8 cellular contexts compared by ENCODE assay signal in the genomic region with DNA sequence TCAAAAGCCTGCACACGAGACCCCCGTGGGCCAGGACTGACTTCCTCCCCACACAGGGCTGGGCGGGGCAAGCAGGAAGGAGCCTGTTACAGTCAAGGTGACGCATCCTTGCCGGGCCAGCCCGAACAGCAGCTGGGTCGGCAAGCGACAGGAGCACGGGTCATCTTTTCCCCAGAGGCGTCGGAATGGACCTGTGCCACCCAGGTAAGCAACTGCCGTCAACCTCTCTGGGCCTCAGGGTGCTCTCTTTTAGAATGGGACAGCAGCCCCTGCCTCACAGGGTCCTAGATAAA. TPM values are rescaled to one million over a fixed set of nuclear protein-coding genes. Genes with fewer than 3 reads are reported as not detected.
DNase-seq lines count a peak whose midpoint lies in the region; ATAC-seq lines count a peak whose summit lies in the region.

A gene with protein sequence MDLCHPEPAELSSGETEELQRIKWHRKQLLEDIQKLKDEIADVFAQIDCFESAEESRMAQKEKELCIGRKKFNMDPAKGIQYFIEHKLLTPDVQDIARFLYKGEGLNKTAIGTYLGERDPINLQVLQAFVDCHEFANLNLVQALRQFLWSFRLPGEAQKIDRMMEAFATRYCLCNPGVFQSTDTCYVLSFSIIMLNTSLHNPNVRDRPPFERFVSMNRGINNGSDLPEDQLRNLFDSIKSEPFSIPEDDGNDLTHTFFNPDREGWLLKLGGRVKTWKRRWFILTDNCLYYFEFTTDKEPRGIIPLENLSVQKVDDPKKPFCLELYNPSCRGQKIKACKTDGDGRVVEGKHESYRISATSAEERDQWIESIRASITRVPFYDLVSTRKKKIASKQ (plus strand): TSS at position 124 of the 293 bp plus-strand sequence. CDS start 62 bp downstream, at position 186.

- H3K36me3 Mint-ChIP-seq in stimulated activated memory B cell treated with anti-CD40 and anti-IgM and Interleukin-4, amounts not matched to agents 10 μg/mL and 1 μg/mL and 100 μg/mL, for 72 hours: peaks cover 15% of the 10 kb centered on the region

- no peaks in the 10 kb centered on the region for H3K27me3 Mint-ChIP-seq in stimulated activated memory B cell treated with anti-CD40 and anti-IgM and Interleukin-4, amounts not matched to agents 10 μg/mL and 1 μg/mL and 100 μg/mL, for 72 hours

- ATAC-seq in GM19025 (IDR thresholded peaks at IDR 0.05; ENCODE audit: low read depth, unreplicated experiment) (peak; percentile 64), HG02981 (IDR thresholded peaks at IDR 0.05; ENCODE audit: unreplicated experiment) (no peak), HG03196 (IDR thresholded peaks at IDR 0.05; ENCODE audit: unreplicated experiment) (no peak)
- peak; percentile 80 for ATAC-seq in stimulated activated memory B cell treated with anti-CD40 and anti-IgM and Interleukin-4, amounts not matched to agents 10 μg/mL and 1 μg/mL and 100 μg/mL, for 72 hours

- peak within 1 kb of the TSS; percentile 93 for H3K27ac Mint-ChIP-seq in stimulated activated memory B cell treated with anti-CD40 and anti-IgM and Interleukin-4, amounts not matched to agents 10 μg/mL and 1 μg/mL and 100 μg/mL, for 72 hours

- DNase-seq in RPMI8226 (peak; percentile 80), lung microvascular endothelial cell (ENCODE audit: low read depth in 2 of 2) (peak; percentile 55 to 60), NCI-H524 (lab: John Stamatoyannopoulos, UW) (no peak)
- peak; percentile 17 to 74 (median 48) for DNase-seq in activated naive CD4-positive, alpha-beta T cell (lab: John Stamatoyannopoulos, UW)

- peak within 1 kb of the TSS; percentile 86 for H3K4me3 Mint-ChIP-seq in stimulated activated memory B cell treated with anti-CD40 and anti-IgM and Interleukin-4, amounts not matched to agents 10 μg/mL and 1 μg/mL and 100 μg/mL, for 72 hours

- peaks cover 65% of the 10 kb centered on the region for H3K4me1 Mint-ChIP-seq in stimulated activated memory B cell treated with anti-CD40 and anti-IgM and Interleukin-4, amounts not matched to agents 10 μg/mL and 1 μg/mL and 100 μg/mL, for 72 hours

- no peaks in the 10 kb centered on the region for H3K9me3 Mint-ChIP-seq in stimulated activated memory B cell treated with anti-CD40 and anti-IgM and Interleukin-4, amounts not matched to agents 10 μg/mL and 1 μg/mL and 100 μg/mL, for 72 hours

RNA-seq across cellular contexts. Expression of the gene that starts here (rescaled TPM):
- under 0.01 TPM in 1 of 2 replicates, not detected in the other for total RNA-seq in lung microvascular endothelial cell

Comparison
In these comparisons a context has a peak if more than half of its experiments do, and no peak if none do; other contexts are left out.
1. Peak in DNase-seq in lung microvascular endothelial cell; RNA of the gene not detected or under 1 TPM.
2. ATAC-seq: peak in GM19025 (single experiment) and stimulated activated memory B cell treated with anti-CD40 and anti-IgM and Interleukin-4, amounts not matched to agents 10 μg/mL and 1 μg/mL and 100 μg/mL, for 72 hours (single experiment); none in HG02981 (single experiment) and HG03196 (single experiment).
3. DNase-seq: peak in RPMI8226 (single experiment) and activated naive CD4-positive, alpha-beta T cell (4 of 4); none in NCI-H524 (0 of 2).